In the genomic region with DNA sequence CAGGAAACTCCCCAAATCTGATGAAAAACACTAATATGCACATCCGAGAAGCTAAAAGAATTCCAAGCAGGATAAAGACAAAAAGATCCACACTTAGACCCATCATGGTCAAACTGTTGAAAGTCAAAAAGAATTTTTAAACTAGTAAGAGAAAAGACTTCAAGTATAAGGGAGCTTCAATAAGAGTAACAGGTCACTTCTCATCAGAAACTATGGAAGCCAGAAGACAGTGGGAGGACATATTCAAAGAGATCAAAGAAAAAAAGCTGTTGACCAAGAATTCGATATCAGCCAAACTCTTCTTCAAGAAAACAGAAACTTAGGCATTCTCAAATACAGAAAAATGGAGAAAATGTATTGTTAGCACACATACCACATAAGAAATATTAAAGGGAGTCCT, we compare ENCODE assay signal across 17 cellular contexts. TPM values are rescaled to one million over a fixed set of nuclear protein-coding genes. Genes with fewer than 3 reads are reported as not detected.
DNase-seq lines count a peak whose midpoint lies in the region; ATAC-seq and TF ChIP-seq lines count a peak whose summit lies in the region.
"Had no signal": no experiment of that assay in that cellular context is flagged by ENCODE, and none has a peak within 500 bp of the region (broad histone marks: within the 10 kb centered on the region; RNA-seq: fewer than 3 reads in every experiment).

No MANE protein-coding gene starts in this region.

- peaks cover 15% of the 10 kb centered on the region for H3K9me3 Mint-ChIP-seq in stimulated activated memory B cell treated with anti-CD40 and anti-IgM and Interleukin-4, amounts not matched to agents 10 μg/mL and 1 μg/mL and 100 μg/mL, for 72 hours

- ATAC-seq in GM21786 (IDR thresholded peaks at IDR 0.05; ENCODE audit: unreplicated experiment), result no peak
- no peak for ATAC-seq in stimulated activated memory B cell treated with anti-CD40 and anti-IgM and Interleukin-4, amounts not matched to agents 10 μg/mL and 1 μg/mL and 100 μg/mL, for 72 hours
- ATAC-seq: lower lobe of right lung had no signal

- no peaks in the 10 kb centered on the region for H3K27me3 ChIP-seq in A673 (replicated peaks; ENCODE audit: insufficient read depth, low read depth, low read length, poor library complexity)

- intact Hi-C loops in A673 (cut with micrococcal nuclease; ENCODE audit: unreplicated experiment), result no loop called here

- no peaks in the 10 kb centered on the region for H3K4me1 ChIP-seq in A673 (ENCODE audit: insufficient read depth, low read length, poor library complexity, severe bottlenecking)
- H3K4me1 ChIP-seq: HAP-1, lower lobe of right lung had no signal

- peak; percentile 17 for DNase-seq in A673 (ENCODE audit: low spot score)
- DNase-seq in ELR (ENCODE audit: low read depth), result peak; percentile 43
- peak; percentile 24 for DNase-seq in NCI-H226
- DNase-seq in dermis blood vessel endothelial cell, result peak; percentile 31
- DNase-seq in NCI-H146 treated with DMSO at 0.1 percent for 48 hours (lab: John Stamatoyannopoulos, UW; ENCODE audit: unreplicated experiment), result no peak
- DNase-seq in stimulated activated CD4-positive, alpha-beta T cell treated with anti-CD3 and anti-CD28 coated beads, Interleukin-1b, Interleukin-23, amount 100 ng/mL, for 48 hours, result no peak
- DNase-seq: C1 segment of cervical spinal cord; glutamatergic neuron; Karpas-422; lower lobe of right lung; NK-92 treated with Interleukin-12 subunit alpha and Interleukin-12 subunit beta, amount 100 ng/mL, for 24 hours; stimulated activated CD4-positive, alpha-beta T cell treated with anti-CD3 and anti-CD28 coated beads, Interleukin-15, amount 100 ng/mL, for 24 hours had no signal

- H3K36me3 Mint-ChIP-seq in stimulated activated memory B cell treated with anti-CD40 and anti-IgM and Interleukin-4, amounts not matched to agents 10 μg/mL and 1 μg/mL and 100 μg/mL, for 72 hours, result peaks cover 7% of the 10 kb centered on the region

- H3K36me3 ChIP-seq in A673 (ENCODE audit: insufficient read depth, low read length, poor library complexity, severe bottlenecking), result no peaks in the 10 kb centered on the region
- H3K36me3 ChIP-seq: HAP-1, lower lobe of right lung had no signal

- H3K27ac ChIP-seq in A673 (ENCODE audit: low read depth, low read length, poor library complexity, severe bottlenecking), result no peak overlapping the region
- H3K27ac ChIP-seq: lower lobe of right lung had no signal

- peaks cover 19% of the 10 kb centered on the region for H3K9me3 ChIP-seq in A673 (ENCODE audit: low read depth, low read length, poor library complexity, severe bottlenecking)
- H3K9me3 ChIP-seq: HAP-1 had no signal

- H3K4me1 Mint-ChIP-seq in stimulated activated memory B cell treated with anti-CD40 and anti-IgM and Interleukin-4, amounts not matched to agents 10 μg/mL and 1 μg/mL and 100 μg/mL, for 72 hours, result peaks cover 3% of the 10 kb centered on the region

- no peak overlapping the region for H3K4me3 Mint-ChIP-seq in stimulated activated memory B cell treated with anti-CD40 and anti-IgM and Interleukin-4, amounts not matched to agents 10 μg/mL and 1 μg/mL and 100 μg/mL, for 72 hours
- H3K4me3 Mint-ChIP-seq: activated naive CD8-positive, alpha-beta T cell; T-helper 1 cell treated with Interleukin-12 subunit alpha and Interleukin-12 subunit beta and Interleukin-4 antibody, amounts not matched to agents 30 μg/mL and 1 μg/mL, for 36 hours had no signal

- CTCF ChIA-PET in A673 (lab: Charles Lee), result interaction anchor here (0.6 kb wide), 1 partner anchor 55 kb away, joined by 4 read pairs; no protein-coding TSS in a partner anchor

- no peaks in the 10 kb centered on the region for H3K27me3 Mint-ChIP-seq in stimulated activated memory B cell treated with anti-CD40 and anti-IgM and Interleukin-4, amounts not matched to agents 10 μg/mL and 1 μg/mL and 100 μg/mL, for 72 hours
- H3K27me3 Mint-ChIP-seq: activated naive CD8-positive, alpha-beta T cell had no signal

- no peak overlapping the region for H3K27ac Mint-ChIP-seq in stimulated activated memory B cell treated with anti-CD40 and anti-IgM and Interleukin-4, amounts not matched to agents 10 μg/mL and 1 μg/mL and 100 μg/mL, for 72 hours
- H3K27ac Mint-ChIP-seq: activated naive CD8-positive, alpha-beta T cell; T-helper 1 cell treated with Interleukin-12 subunit alpha and Interleukin-12 subunit beta and Interleukin-4 antibody, amounts not matched to agents 30 μg/mL and 1 μg/mL, for 36 hours had no signal

- no TSS peak for BruUV-seq in A673 (replicated peaks; lab: Mats Ljungman, UMichigan)

- TF ChIP-seq CTCF in A673 (conservative IDR thresholded peaks at IDR 0.05; ENCODE audit: low read depth, low read length), result no peak

- POLR2A ChIA-PET in A673 (lab: Charles Lee; ENCODE audit: low non-redundant PET), result no interaction called here

- H3K4me3 ChIP-seq in A673 (ENCODE audit: low read depth, low read length, poor library complexity, severe bottlenecking), result no peak overlapping the region
- H3K4me3 ChIP-seq: HAP-1, lower lobe of right lung had no signal

RNA-seq across cellular contexts. Expression of a gene that starts 50.4 kb away (rescaled TPM):
- total RNA-seq in A673 (2021) (19.7 and 23.2 TPM in 2 replicates), dermis blood vessel endothelial cell (7.3 and 8.5 TPM in 2 replicates)

Comparison
In these comparisons a context has a peak if more than half of its experiments do, and no peak if none do; other contexts are left out.
1. DNase-seq: peak in A673 (single experiment), ELR (single experiment), NCI-H226 (single experiment) and dermis blood vessel endothelial cell (single experiment); none in NCI-H146 treated with DMSO at 0.1 percent for 48 hours (single experiment) and stimulated activated CD4-positive, alpha-beta T cell treated with anti-CD3 and anti-CD28 coated beads, Interleukin-1b, Interleukin-23, amount 100 ng/mL, for 48 hours (single experiment).